Comparison of ENCODE assay signal across 8 cellular contexts in the genomic region with DNA sequence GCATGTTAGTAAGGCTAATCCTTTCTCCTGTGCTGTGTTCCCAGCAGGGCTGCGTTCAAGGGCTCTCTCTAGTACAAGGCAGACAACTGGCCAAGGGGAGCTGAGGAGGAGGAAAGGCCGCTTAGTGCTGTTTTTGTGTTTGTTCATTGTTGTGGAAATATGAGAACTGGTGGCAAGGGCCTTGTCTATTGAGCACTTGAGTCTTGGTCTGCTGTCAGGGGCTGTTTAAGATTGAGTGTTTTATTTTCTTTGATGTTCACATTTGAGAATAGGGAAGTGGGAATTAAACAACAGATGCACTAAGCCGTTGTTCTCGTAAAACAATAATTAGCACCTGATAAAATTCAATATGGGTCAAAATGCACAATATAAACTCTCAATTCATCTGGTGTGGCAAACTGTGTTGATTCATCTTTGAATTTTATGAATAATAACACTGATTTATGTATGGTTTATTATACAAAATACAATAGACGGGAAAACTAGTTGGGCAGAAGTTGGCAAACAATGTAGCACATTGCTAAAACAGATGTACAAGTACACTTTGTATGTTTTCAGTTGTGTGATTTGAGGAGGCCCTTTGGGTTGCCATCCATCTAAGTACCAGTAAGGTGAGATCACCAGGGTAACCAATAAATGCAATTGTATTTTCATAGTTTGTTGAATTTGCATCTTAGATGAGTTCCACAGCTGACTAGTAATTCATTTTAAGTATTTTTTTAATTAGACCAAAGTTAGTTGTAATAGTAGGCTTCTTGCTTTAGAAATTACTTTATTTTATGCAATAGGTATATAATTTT.
DNase-seq lines count a peak whose midpoint lies in the region; ATAC-seq and TF ChIP-seq lines count a peak whose summit lies in the region.

No MANE protein-coding gene starts in this region.

- H3K9me3 Mint-ChIP-seq in osteocyte (ENCODE audit: unreplicated experiment), result peaks cover 4% of the 10 kb centered on the region

- H3K27me3 Mint-ChIP-seq in osteocyte (ENCODE audit: unreplicated experiment), result no peaks in the 10 kb centered on the region

- H3K4me1 Mint-ChIP-seq in osteocyte (ENCODE audit: unreplicated experiment), result peaks cover 19% of the 10 kb centered on the region

- DNase-seq in NCI-H1417 (lab: John Stamatoyannopoulos, UW), result peak; percentile 66 to 90 (median 80)
- no peak for DNase-seq in NCI-H1417 treated with DMSO at 0.1 percent for 48 hours (lab: John Stamatoyannopoulos, UW)
- peak; percentile 27 for DNase-seq in NCI-H748 treated with DMSO at 0.1 percent for 48 hours (lab: John Stamatoyannopoulos, UW)
- no peak for DNase-seq in osteocyte (ENCODE audit: extremely low spot score, unreplicated experiment)
- no peak for DNase-seq in mucosa of gallbladder (ENCODE audit: low spot score)
- no peak for DNase-seq in middle frontal gyrus (ENCODE audit: extremely low spot score, low spot score)
- DNase-seq in activated CD4-positive, CD25-positive, alpha-beta regulatory T cell treated with anti-CD3 and anti-CD28 coated beads, Interleukin-2, amount 50 U/mL, for 72 hours, result no peak

- peak overlapping the region; percentile 28 for H3K4me3 Mint-ChIP-seq in osteocyte (ENCODE audit: unreplicated experiment)

- TF ChIP-seq CTCF in osteocyte (IDR thresholded peaks at IDR 0.05), result no peak

- peak overlapping the region; percentile 85 for H3K27ac Mint-ChIP-seq in osteocyte (ENCODE audit: unreplicated experiment)

- ATAC-seq in HG03108 (IDR thresholded peaks at IDR 0.05; ENCODE audit: unreplicated experiment), result peak; percentile 26

- peaks cover 15% of the 10 kb centered on the region for H3K36me3 Mint-ChIP-seq in osteocyte (ENCODE audit: unreplicated experiment)

Comparison
In these comparisons a context has a peak if more than half of its experiments do, and no peak if none do; other contexts are left out.
1. DNase-seq: peak in NCI-H1417 (3 of 3) and NCI-H748 treated with DMSO at 0.1 percent for 48 hours (single experiment); none in NCI-H1417 treated with DMSO at 0.1 percent for 48 hours (single experiment), osteocyte (single experiment), mucosa of gallbladder (single experiment), middle frontal gyrus (single experiment) and activated CD4-positive, CD25-positive, alpha-beta regulatory T cell treated with anti-CD3 and anti-CD28 coated beads, Interleukin-2, amount 50 U/mL, for 72 hours (single experiment).